9 cellular contexts compared by ENCODE assay signal in genomic region chr14:23306113-23306411, GRCh38. TPM values are rescaled to one million over a fixed set of nuclear protein-coding genes. Genes with fewer than 3 reads are reported as not detected.
A peak's percentile ranks its signal among the peaks of the same experiment; 100 is the strongest.
DNase-seq lines count a peak whose midpoint lies in the region; ATAC-seq and TF ChIP-seq lines count a peak whose summit lies in the region.
"Had no signal": no experiment of that assay in that cellular context is flagged by ENCODE, and none has a peak within 500 bp of the region (broad histone marks: within the 10 kb centered on the region; RNA-seq: fewer than 3 reads in every experiment).

No MANE protein-coding gene starts in this region.

- no peak for ATAC-seq in HG03460 (IDR thresholded peaks at IDR 0.05; ENCODE audit: unreplicated experiment)
- ATAC-seq in HG02588 (IDR thresholded peaks at IDR 0.05; ENCODE audit: unreplicated experiment): no peak
- no peak for ATAC-seq in GM21423 (IDR thresholded peaks at IDR 0.05; ENCODE audit: unreplicated experiment)
- ATAC-seq: activated T-cell treated with anti-CD3 and anti-CD28 coated beads, Interleukin-2, amount 50 U/mL, for 72 hours had no signal

- 15 to 67% methylated on average over 1 to 3 of the region's 3 CpGs for WGBS in ectodermal cell, 2 experiments

- H3K27me3 ChIP-seq in ectodermal cell (ENCODE audit: control insufficient read depth, insufficient read depth, low read length, poor library complexity, severe bottlenecking): peaks cover 15% of the 10 kb centered on the region

- TF ChIP-seq CTCF in AG09309 (IDR thresholded peaks at IDR 0.05; ENCODE audit: control insufficient read depth, insufficient read depth, low read depth, low read length, missing control alignments) (no peak), LNCaP clone FGC (IDR thresholded peaks at IDR 0.05; ENCODE audit: control insufficient read depth, extremely low read depth, insufficient read depth) (no peak), nephron (IDR thresholded peaks at IDR 0.05; ENCODE audit: unreplicated experiment in 3 of 3) (no peak)

- H3K4me3 ChIP-seq in AG09309 (ENCODE audit: control insufficient read depth, low read depth, low read length) (peak overlapping the region; percentile 72), LNCaP clone FGC (ENCODE audit: low read depth, low read length) (peak overlapping the region; percentile 75), ectodermal cell (ENCODE audit: insufficient read depth, low read depth, low read length) (peak overlapping the region; percentile 61)

- H3K4me1 ChIP-seq in ectodermal cell (ENCODE audit: control insufficient read depth, insufficient read depth, low read length): peaks cover 18% of the 10 kb centered on the region

- H3K27ac Mint-ChIP-seq in nephron: peak overlapping the region; percentile 92 to 97 (median 95)
- H3K27ac Mint-ChIP-seq: activated T-cell treated with anti-CD3 and anti-CD28 coated beads, Interleukin-2, amount 50 U/mL, for 72 hours had no signal

- peaks cover 42% of the 10 kb centered on the region for H3K4me1 Mint-ChIP-seq in nephron

- peaks cover 21% of the 10 kb centered on the region for H3K36me3 Mint-ChIP-seq in nephron (ENCODE audit: low read depth)

- H3K9me3 Mint-ChIP-seq in nephron: no peaks in the 10 kb centered on the region
- H3K9me3 Mint-ChIP-seq: activated T-cell treated with anti-CD3 and anti-CD28 coated beads, Interleukin-2, amount 50 U/mL, for 72 hours had no signal

- peak overlapping the region; percentile 93 to 98 (median 95) for H3K4me3 Mint-ChIP-seq in nephron

- H3K9me3 ChIP-seq in ectodermal cell (ENCODE audit: control insufficient read depth, low read length): no peaks in the 10 kb centered on the region

- H3K27ac ChIP-seq in ectodermal cell (ENCODE audit: insufficient read depth, low read depth, low read length, poor library complexity, severe bottlenecking): peak overlapping the region; percentile 70

- H3K36me3 ChIP-seq in ectodermal cell (ENCODE audit: control insufficient read depth, insufficient read depth, low read length): peaks cover 4% of the 10 kb centered on the region

- DNase-seq in AG09309 (ENCODE audit: low read depth) (no peak), LNCaP clone FGC (ENCODE audit: low read depth) (no peak), NCI-H446 treated with DMSO at 0.1 percent for 48 hours (lab: John Stamatoyannopoulos, UW) (no peak)

- peaks cover 5% of the 10 kb centered on the region for H3K27me3 Mint-ChIP-seq in nephron (ENCODE audit: low read depth)

RNA-seq across cellular contexts. Expression of gene BCL2L2, which starts 0.6 kb away (rescaled TPM):
- polyA plus RNA-seq in ectodermal cell (2013, experiment 1 of 4): 24.1 TPM
- polyA plus RNA-seq in ectodermal cell (2013, experiment 2 of 4): 20.8 TPM
- polyA plus RNA-seq in ectodermal cell (2013, experiment 3 of 4): 16.4 TPM
- polyA plus RNA-seq in ectodermal cell (2013, experiment 4 of 4): 18.0 TPM

RNA-seq across cellular contexts. Expression of gene PPP1R3E, which starts 3.4 kb away (rescaled TPM):
- 17.7 TPM for polyA plus RNA-seq in ectodermal cell (2013, experiment 1 of 4)
- 20.5 TPM for polyA plus RNA-seq in ectodermal cell (2013, experiment 2 of 4)
- polyA plus RNA-seq in ectodermal cell (2013, experiment 3 of 4): 12.4 TPM
- 18.0 TPM for polyA plus RNA-seq in ectodermal cell (2013, experiment 4 of 4)

RNA-seq across cellular contexts. Expression of gene PABPN1, which starts 15.2 kb away (rescaled TPM):
- 470 TPM for polyA plus RNA-seq in ectodermal cell (2013, experiment 1 of 4)
- polyA plus RNA-seq in ectodermal cell (2013, experiment 2 of 4): 422 TPM
- polyA plus RNA-seq in ectodermal cell (2013, experiment 3 of 4): 322 TPM
- 370 TPM for polyA plus RNA-seq in ectodermal cell (2013, experiment 4 of 4)

RNA-seq across cellular contexts. Expression of gene HOMEZ, which starts 20.1 kb away (rescaled TPM):
- 29.5 TPM for polyA plus RNA-seq in ectodermal cell (2013, experiment 1 of 4)
- 25.7 TPM for polyA plus RNA-seq in ectodermal cell (2013, experiment 2 of 4)
- 23.4 TPM for polyA plus RNA-seq in ectodermal cell (2013, experiment 3 of 4)
- polyA plus RNA-seq in ectodermal cell (2013, experiment 4 of 4): 28.2 TPM

RNA-seq across cellular contexts. Expression of gene SLC22A17, which starts 46.6 kb away (rescaled TPM):
- 76.9 TPM for polyA plus RNA-seq in ectodermal cell (2013, experiment 1 of 4)
- 82.5 TPM for polyA plus RNA-seq in ectodermal cell (2013, experiment 2 of 4)
- polyA plus RNA-seq in ectodermal cell (2013, experiment 3 of 4): 74.7 TPM
- polyA plus RNA-seq in ectodermal cell (2013, experiment 4 of 4): 87.5 TPM
